Comparison of ENCODE assay signal across 19 cellular contexts in the genomic region with DNA sequence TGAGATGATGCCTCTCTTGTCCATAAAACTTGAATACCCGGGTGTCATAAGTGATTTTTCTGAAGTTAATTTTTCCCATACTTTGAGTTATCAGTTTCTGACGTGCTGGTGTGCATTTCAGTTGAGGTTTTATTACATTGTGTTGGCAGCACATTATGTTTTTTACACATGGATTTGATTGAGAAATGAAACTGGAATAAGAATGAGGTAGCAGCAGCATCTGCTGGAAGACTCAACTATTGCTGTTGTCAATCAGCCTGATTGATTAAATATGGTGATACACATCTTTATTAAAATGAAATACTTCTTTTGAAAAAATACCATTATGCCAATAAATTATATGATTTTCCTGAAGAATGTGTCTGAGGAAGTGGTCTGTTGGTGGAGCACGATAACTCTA.
DNase-seq lines count a peak whose midpoint lies in the region; ATAC-seq, FAIRE-seq and TF ChIP-seq lines count a peak whose summit lies in the region.
"Had no signal": no experiment of that assay in that cellular context is flagged by ENCODE, and none has a peak within 500 bp of the region (broad histone marks: within the 10 kb centered on the region; RNA-seq: fewer than 3 reads in every experiment).

No MANE protein-coding gene starts in this region.

- H3K27ac ChIP-seq in HCT116 (ENCODE audit: low read depth, low read length), result no peak overlapping the region
- no peak overlapping the region for H3K27ac ChIP-seq in endothelial cell of umbilical vein (ENCODE audit: insufficient read depth, low read depth, low read length)
- H3K27ac ChIP-seq in mesenchymal stem cell (ENCODE audit: low read length, poor library complexity, severe bottlenecking), result no peak overlapping the region
- no peak overlapping the region for H3K27ac ChIP-seq in uterus
- H3K27ac ChIP-seq: HL-60, KMS-11 had no signal

- H3K4me2 ChIP-seq in HCT116 (ENCODE audit: low read length), result no peak overlapping the region
- no peak overlapping the region for H3K4me2 ChIP-seq in endothelial cell of umbilical vein (ENCODE audit: insufficient read depth, low read length)
- H3K4me2 ChIP-seq in mesenchymal stem cell (ENCODE audit: low read length, poor library complexity, severe bottlenecking), result no peak overlapping the region
- H3K4me2 ChIP-seq: KMS-11 had no signal

- H3K4ac ChIP-seq in mesenchymal stem cell (ENCODE audit: low read depth in 1 of 2, low read length in 2 of 2), result no peak overlapping the region

- no peak overlapping the region for H3K18ac ChIP-seq in mesenchymal stem cell (ENCODE audit: low read depth in 1 of 2, low read length in 2 of 2)

- no peak for FAIRE-seq in endothelial cell of umbilical vein (lab: Jason Lieb, UNC)
- FAIRE-seq: GM18507 had no signal

- peak; percentile 28; the same call in 1 of the 2 replicates for TF ChIP-seq RAD21 in HCT116 (IDR thresholded peaks at IDR 0.05; ENCODE audit: low read depth)

- BruUV-seq in HCT116 (replicated peaks; lab: Mats Ljungman, UMichigan) (no TSS peak), endothelial cell of umbilical vein (replicated peaks; lab: Mats Ljungman, UMichigan) (no TSS peak)

- H3K27me3 ChIP-seq in HCT116 (ENCODE audit: insufficient read depth, low read length) (no peaks in the 10 kb centered on the region), endothelial cell of umbilical vein (ENCODE audit: control insufficient read depth in 2 of 2, insufficient read depth in 2 of 2, low read length in 2 of 2) (peaks cover 0 to 2% of the 10 kb centered on the region in 2 experiments), mesenchymal stem cell (ENCODE audit: control insufficient read depth in 1 of 2, insufficient read depth in 1 of 2, low read length in 2 of 2) (no peaks in the 10 kb centered on the region), uterus (no peaks in the 10 kb centered on the region)

- RAD21 ChIA-PET in HCT116 (lab: Charles Lee; ENCODE audit: low non-redundant PET in 1 of 2, low total read pairs in 2 of 2, uncharacterized antibody in 2 of 2, unreplicated experiment in 2 of 2), result no interaction called here

- 82% methylated on average over 3 of the region's 3 CpGs for WGBS in mesenchymal stem cell

- POLR2A ChIA-PET in HCT116 (lab: Charles Lee), result no interaction called here
- POLR2A ChIA-PET in endothelial cell of umbilical vein (lab: Charles Lee), result no interaction called here

- no peak overlapping the region for H2BK120ac ChIP-seq in mesenchymal stem cell (ENCODE audit: low read depth, low read length)

- H3K9ac ChIP-seq in HCT116 (ENCODE audit: low read length), result no peak overlapping the region
- H3K9ac ChIP-seq in endothelial cell of umbilical vein (replicated peaks; ENCODE audit: extremely low read depth, insufficient read depth, low read length), result no peak overlapping the region
- peak overlapping the region; percentile 45 for H3K9ac ChIP-seq in mesenchymal stem cell (ENCODE audit: low read length)
- H3K9ac ChIP-seq: KMS-11 had no signal

- TF ChIP-seq POLR2A in HCT116 (IDR thresholded peaks at IDR 0.05; ENCODE audit: borderline replicate concordance, extremely low read depth, insufficient read depth, insufficient read length) (no peak), endothelial cell of umbilical vein (IDR thresholded peaks at IDR 0.05; ENCODE audit: low read depth, low read length) (no peak), uterus (IDR thresholded peaks at IDR 0.05) (no peak)

- no peaks in the 10 kb centered on the region for H3K9me1 ChIP-seq in endothelial cell of umbilical vein (replicated peaks; ENCODE audit: control insufficient read depth, extremely low read depth, insufficient read depth, low read length)

- no peak for ATAC-seq in HCT116

- H3K4me1 ChIP-seq in HCT116 (ENCODE audit: control insufficient read depth in 1 of 2, insufficient read depth in 2 of 2, low read length in 2 of 2), result no peaks in the 10 kb centered on the region
- H3K4me1 ChIP-seq in endothelial cell of umbilical vein (ENCODE audit: control insufficient read depth, extremely low read depth, insufficient read depth, low read length), result no peaks in the 10 kb centered on the region
- no peaks in the 10 kb centered on the region for H3K4me1 ChIP-seq in mesenchymal stem cell (ENCODE audit: control insufficient read depth, insufficient read depth, low read depth, low read length)
- H3K4me1 ChIP-seq in uterus, result no peaks in the 10 kb centered on the region

- H2BK5ac ChIP-seq in mesenchymal stem cell (ENCODE audit: low read depth, low read length, poor library complexity, severe bottlenecking), result no peak overlapping the region

- H3K9me2 ChIP-seq in HCT116 (ENCODE audit: insufficient read depth), result no peaks in the 10 kb centered on the region

- H2BK12ac ChIP-seq in mesenchymal stem cell (ENCODE audit: low read length in 2 of 2), result no peak overlapping the region

- H3K36me3 ChIP-seq in HCT116 (ENCODE audit: control insufficient read depth in 1 of 2, insufficient read depth in 2 of 2, low read length in 2 of 2), result no peaks in the 10 kb centered on the region
- H3K36me3 ChIP-seq in endothelial cell of umbilical vein (ENCODE audit: control insufficient read depth in 2 of 2, extremely low read depth in 1 of 2, insufficient read depth in 2 of 2, low read length in 2 of 2), result no peaks in the 10 kb centered on the region
- no peaks in the 10 kb centered on the region for H3K36me3 ChIP-seq in mesenchymal stem cell (ENCODE audit: control insufficient read depth in 1 of 2, insufficient read depth in 2 of 2, low read depth in 1 of 2, low read length in 2 of 2)
- H3K36me3 ChIP-seq in uterus, result no peaks in the 10 kb centered on the region

- H3K79me1 ChIP-seq in mesenchymal stem cell (replicated peaks; ENCODE audit: low read length, poor library complexity, severe bottlenecking), result no peaks in the 10 kb centered on the region

- H3K9me3 ChIP-seq in HCT116 (ENCODE audit: control insufficient read depth in 1 of 2, insufficient read depth in 1 of 2, low read depth in 1 of 2, low read length in 2 of 2), result no peaks in the 10 kb centered on the region
- no peaks in the 10 kb centered on the region for H3K9me3 ChIP-seq in endothelial cell of umbilical vein (replicated peaks; ENCODE audit: control insufficient read depth, insufficient read depth, low read length)
- no peaks in the 10 kb centered on the region for H3K9me3 ChIP-seq in mesenchymal stem cell (ENCODE audit: control insufficient read depth, low read length)
- H3K9me3 ChIP-seq in uterus, result no peaks in the 10 kb centered on the region

- DNase-seq in EH (ENCODE audit: low read depth) (peak; percentile 6), HCT116 (ENCODE audit: low read depth, low spot score) (no peak), endothelial cell of umbilical vein (ENCODE audit: low read depth, low spot score) (peak; percentile 44), mesenchymal stem cell (no peak), NCI-H1092 treated with DMSO at 0.1 percent for 48 hours (lab: John Stamatoyannopoulos, UW) (no peak), LoVo (ENCODE audit: low spot score) (no peak), uterus (no peak)
- DNase-seq in NK-92 treated with Interleukin-12 subunit alpha and Interleukin-12 subunit beta, amount 100 ng/mL, for 24 hours (lab: John Stamatoyannopoulos, UW), result no peak
- DNase-seq: activated B cell treated with CpG ODN at 0.5 μM for 24 hours; activated naive CD4-positive, alpha-beta T cell treated with anti-CD3 and anti-CD28 coated beads, Interleukin-2, amount 10 ng/mL, durations not matched to agents 7 days and 5 days; C1 segment of cervical spinal cord; NCI-H1930; occipital lobe; stimulated activated naive B cell treated with anti-CD40 and anti-IgM and Interleukin-4, amounts not matched to agents 10 μg/mL and 1 μg/mL and 100 μg/mL, for 72 hours; T-helper 1 cell had no signal

- CTCF ChIA-PET in HCT116 (lab: Charles Lee) (no interaction called here), endothelial cell of umbilical vein (lab: Charles Lee) (interaction anchor here (1.0 to 6.8 kb wide), 4 partner anchors 98 to 116 kb away, joined by 3 to 112 read pairs (median 8); no protein-coding TSS in a partner anchor)

- H4K8ac ChIP-seq in mesenchymal stem cell (ENCODE audit: low read length), result no peak overlapping the region

- no peaks in the 10 kb centered on the region for H3K79me2 ChIP-seq in HCT116 (ENCODE audit: insufficient read depth, low read length)
- H3K79me2 ChIP-seq in endothelial cell of umbilical vein (ENCODE audit: control insufficient read depth, insufficient read depth, low read length), result no peaks in the 10 kb centered on the region

- no peak for TF ChIP-seq CTCF in HCT116 (IDR thresholded peaks at IDR 0.05 in 2 of 3, conservative IDR thresholded peaks at IDR 0.05 in 1 of 3; ENCODE audit: borderline replicate concordance in 1 of 3, insufficient read depth in 1 of 3, low read depth in 2 of 3, low read length in 2 of 3)
- peak in 1 of 2 donors; percentile 24 for TF ChIP-seq CTCF in endothelial cell of umbilical vein (IDR thresholded peaks at IDR 0.05; ENCODE audit: extremely low read depth in 1 of 2, insufficient read depth in 1 of 2, low read depth in 1 of 2, low read length in 2 of 2)
- TF ChIP-seq CTCF in uterus (IDR thresholded peaks at IDR 0.05), result no peak

- no peak overlapping the region for H2BK15ac ChIP-seq in mesenchymal stem cell (ENCODE audit: low read depth, poor library complexity, severe bottlenecking)

- no peak overlapping the region for H3K14ac ChIP-seq in mesenchymal stem cell (ENCODE audit: low read length in 2 of 2)

- no peak overlapping the region for H4K91ac ChIP-seq in mesenchymal stem cell (ENCODE audit: low read length)

- no peaks in the 10 kb centered on the region for H4K20me1 ChIP-seq in HCT116 (ENCODE audit: insufficient read depth)
- H4K20me1 ChIP-seq in endothelial cell of umbilical vein (replicated peaks; ENCODE audit: control insufficient read depth, extremely low read depth, insufficient read depth, low read length), result no peaks in the 10 kb centered on the region

- intact Hi-C loops in HCT116 (cut with micrococcal nuclease), result no loop called here
- intact Hi-C loops in endothelial cell of umbilical vein (cut with micrococcal nuclease), result loop anchor here (1.0 kb wide), 1 partner anchor 103 kb away; no protein-coding TSS in a partner anchor
- intact Hi-C loops in uterus (cut with DNase I; ENCODE audit: low total_unique reads), result no loop called here

- H3K4me3 ChIP-seq in HCT116 (replicated peaks in 1 of 2; ENCODE audit: low read depth in 1 of 2, low read length in 2 of 2) (no peak overlapping the region), endothelial cell of umbilical vein (replicated peaks in 1 of 3; ENCODE audit: insufficient read depth in 1 of 3, low read depth in 1 of 3, low read length in 3 of 3) (no peak overlapping the region), mesenchymal stem cell (ENCODE audit: insufficient read depth in 1 of 2, low read depth in 1 of 2, low read length in 2 of 2) (peak overlapping the region in 1 of 2 experiments; percentile 27), uterus (no peak overlapping the region)
- H3K4me3 ChIP-seq: skin epidermis had no signal

- no peak overlapping the region for H2AFZ ChIP-seq in HCT116 (ENCODE audit: low read depth, low read length, poor library complexity, severe bottlenecking)
- H2AFZ ChIP-seq in endothelial cell of umbilical vein (ENCODE audit: low read depth, low read length), result no peak overlapping the region
- no peak overlapping the region for H2AFZ ChIP-seq in mesenchymal stem cell (ENCODE audit: low read depth, low read length)

- no peak overlapping the region for H2AK5ac ChIP-seq in mesenchymal stem cell (ENCODE audit: low read length, severe bottlenecking)

- no peak overlapping the region for H3K23ac ChIP-seq in mesenchymal stem cell (ENCODE audit: low read length in 2 of 2)

- dilution Hi-C loops in endothelial cell of umbilical vein (cut with MboI; ENCODE audit: extremely low pct_ligation_motif_present, low sequenced_read_pairs), result no loop called here

Comparison
In these comparisons a context has a peak if more than half of its experiments do, and no peak if none do; other contexts are left out.
1. DNase-seq: peak in EH (single experiment) and endothelial cell of umbilical vein (single experiment); none in HCT116 (single experiment), mesenchymal stem cell (single experiment), NK-92 treated with Interleukin-12 subunit alpha and Interleukin-12 subunit beta, amount 100 ng/mL, for 24 hours (single experiment), NCI-H1092 treated with DMSO at 0.1 percent for 48 hours (single experiment), LoVo (single experiment) and uterus (0 of 2).